ENCODE assay signal across 12 cellular contexts in the genomic region with DNA sequence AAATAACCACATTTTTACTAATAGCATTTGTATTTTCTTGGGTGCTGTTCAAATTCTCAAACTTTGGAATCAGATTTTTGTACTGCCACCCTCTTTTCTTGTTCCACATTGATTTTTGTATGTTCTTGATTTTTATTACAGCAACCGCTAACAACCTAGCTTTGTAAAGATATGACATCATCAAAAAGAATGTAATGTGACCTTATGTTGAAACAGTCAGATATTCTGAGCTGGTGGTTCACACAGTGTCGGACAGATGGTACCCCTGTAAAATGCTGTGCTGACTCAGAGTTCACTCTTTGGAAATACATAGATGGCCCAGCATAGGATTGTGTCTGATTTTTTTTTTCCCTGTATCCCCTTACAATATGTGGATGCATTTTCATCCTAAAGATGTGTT.
DNase-seq lines count a peak whose midpoint lies in the region; ATAC-seq and TF ChIP-seq lines count a peak whose summit lies in the region.
"Had no signal": no experiment of that assay in that cellular context is flagged by ENCODE, and none has a peak within 500 bp of the region (broad histone marks: within the 10 kb centered on the region; RNA-seq: fewer than 3 reads in every experiment).

No MANE protein-coding gene starts in this region.

- no peak overlapping the region for H3T11ph ChIP-seq in H9 (ENCODE audit: low read length)

- H3K9me3 ChIP-seq in SK-N-SH (no peaks in the 10 kb centered on the region; the same call in 1 of the 2 replicates), heart left ventricle (no peaks in the 10 kb centered on the region), upper lobe of right lung (no peaks in the 10 kb centered on the region), H9 (ENCODE audit: control insufficient read depth, low read depth, low read length) (no peaks in the 10 kb centered on the region)
- H3K9me3 ChIP-seq: BLaER1 treated with 17β-estradiol and CSF1 and Interleukin-3, amounts not matched to agents 10 nM and 100 nM had no signal

- H3K4me3 Mint-ChIP-seq in natural killer cell: no peak overlapping the region
- no peak overlapping the region for H3K4me3 Mint-ChIP-seq in H9
- H3K4me3 Mint-ChIP-seq: T-cell had no signal

- H3K4ac ChIP-seq in H9 (ENCODE audit: low read depth, low read length): no peak overlapping the region

- peaks cover 0 to 13% of the 10 kb centered on the region in 2 experiments for H3K36me3 ChIP-seq in SK-N-SH (replicated peaks in 1 of 2; ENCODE audit: control insufficient read depth in 1 of 2, insufficient read depth in 2 of 2, low read length in 1 of 2)
- peaks cover 0 to 31% (median 17%) of the 10 kb centered on the region in 9 donors for H3K36me3 ChIP-seq in heart left ventricle
- peaks cover 14% of the 10 kb centered on the region for H3K36me3 ChIP-seq in upper lobe of right lung

- no peaks in the 10 kb centered on the region for H3K27me3 Mint-ChIP-seq in natural killer cell (ENCODE audit: low read depth in 2 of 2)
- no peaks in the 10 kb centered on the region for H3K27me3 Mint-ChIP-seq in H9 (ENCODE audit: low read depth)
- H3K27me3 Mint-ChIP-seq: T-cell had no signal

- H3K4me1 Mint-ChIP-seq in natural killer cell (peaks cover 50% of the 10 kb centered on the region in 2 donors), H9 (peaks cover 40 to 57% of the 10 kb centered on the region in 2 experiments)

- intact Hi-C loops in heart left ventricle (cut with DNase I): no loop called here
- intact Hi-C loops in upper lobe of right lung (cut with DNase I): no loop called here
- intact Hi-C loops in natural killer cell (cut with micrococcal nuclease): no loop called here

- TF ChIP-seq CTCF in SK-N-SH (IDR thresholded peaks at IDR 0.05) (no peak), heart left ventricle (IDR thresholded peaks at IDR 0.05) (no peak), upper lobe of right lung (IDR thresholded peaks at IDR 0.05) (no peak), natural killer cell (IDR thresholded peaks at IDR 0.05) (no peak), H9 (conservative IDR thresholded peaks at IDR 0.05) (no peak)

- H3K79me1 ChIP-seq in H9 (ENCODE audit: insufficient read depth, low read depth, low read length, poor library complexity, severe bottlenecking): peaks cover 6% of the 10 kb centered on the region

- H3K23me2 ChIP-seq in H9 (ENCODE audit: insufficient read length, low read depth, low read length, poor library complexity, severe bottlenecking): no peaks in the 10 kb centered on the region

- H2BK12ac ChIP-seq in H9 (ENCODE audit: insufficient read length, low read depth, low read length): no peak overlapping the region

- 14% methylated on average over 2 of the region's 2 CpGs for WGBS in SK-N-SH (ENCODE audit: low lambda C conversion rate)
- WGBS in heart left ventricle, 4 donors: 27 to 42% (median 29%) methylated on average over 2 of the region's 2 CpGs
- WGBS in H9 (ENCODE audit: extremely low coverage, insufficient read length, low lambda C conversion rate): no CpG with 5 or more reads among the region's 2 CpGs

- H3K18ac ChIP-seq in H9 (ENCODE audit: insufficient read length, low read depth, low read length): no peak overlapping the region

- no peak overlapping the region for H3K4me3 ChIP-seq in SK-N-SH (ENCODE audit: low read depth in 2 of 2, low read length in 1 of 2)
- H3K4me3 ChIP-seq in heart left ventricle: no peak overlapping the region
- no peak overlapping the region for H3K4me3 ChIP-seq in upper lobe of right lung
- H3K4me3 ChIP-seq: BLaER1 treated with 17β-estradiol and CSF1 and Interleukin-3, amounts not matched to agents 10 nM and 100 nM had no signal

- H2BK5ac ChIP-seq in H9 (ENCODE audit: insufficient read length, low read length): no peak overlapping the region

- H4K20me1 ChIP-seq in SK-N-SH (ENCODE audit: insufficient read depth): peaks cover 52% of the 10 kb centered on the region
- H4K20me1 ChIP-seq in H9 (ENCODE audit: control insufficient read depth, insufficient read depth, insufficient read length): no peaks in the 10 kb centered on the region

- peak; percentile 54 for DNase-seq in SIG-M5 treated with dmso at 0.1 percent for 504 hours (lab: John Stamatoyannopoulos, UW; ENCODE audit: unreplicated experiment)
- DNase-seq in SIG-M5 (lab: John Stamatoyannopoulos, UW): no peak
- no peak for DNase-seq in SK-N-SH
- no peak for DNase-seq in heart left ventricle
- DNase-seq in upper lobe of right lung: no peak
- no peak for DNase-seq in natural killer cell
- no peak for DNase-seq in NCI-H510A treated with DMSO at 0.1 percent for 48 hours (lab: John Stamatoyannopoulos, UW)
- DNase-seq in H9: no peak
- DNase-seq: activated naive CD4-positive, alpha-beta T cell treated with anti-CD3 and anti-CD28 coated beads, Interleukin-2, amount 50 U/mL, for 16 hours; T-cell had no signal

- peaks cover 24% of the 10 kb centered on the region for H3F3A ChIP-seq in SK-N-SH (replicated peaks; ENCODE audit: insufficient read depth)

- H3K27me3 ChIP-seq in SK-N-SH (ENCODE audit: insufficient read depth): no peaks in the 10 kb centered on the region
- no peaks in the 10 kb centered on the region for H3K27me3 ChIP-seq in heart left ventricle
- no peaks in the 10 kb centered on the region for H3K27me3 ChIP-seq in upper lobe of right lung
- no peaks in the 10 kb centered on the region for H3K27me3 ChIP-seq in H9 (ENCODE audit: insufficient read depth, low read length)
- H3K27me3 ChIP-seq: BLaER1 treated with 17β-estradiol and CSF1 and Interleukin-3, amounts not matched to agents 10 nM and 100 nM had no signal

- TF ChIP-seq RAD21 in SK-N-SH (IDR thresholded peaks at IDR 0.05; ENCODE audit: low read length): no peak

- H2AK5ac ChIP-seq in H9 (ENCODE audit: insufficient read length, low read length): no peak overlapping the region

- peak; percentile 48 to 69 (median 64) for ATAC-seq in heart left ventricle
- ATAC-seq in upper lobe of right lung: peak; percentile 71
- ATAC-seq in natural killer cell: no peak
- ATAC-seq: T-cell had no signal

- H3K56ac ChIP-seq in H9 (ENCODE audit: insufficient read length, low read depth, low read length): no peak overlapping the region

- no peak overlapping the region for H2AFZ ChIP-seq in SK-N-SH (ENCODE audit: low read depth)
- H2AFZ ChIP-seq in H9 (ENCODE audit: low read length): no peak overlapping the region

- no peak overlapping the region for H3K27ac Mint-ChIP-seq in natural killer cell
- no peak overlapping the region for H3K27ac Mint-ChIP-seq in H9
- H3K27ac Mint-ChIP-seq: T-cell had no signal

- CTCF ChIA-PET in SK-N-SH (lab: Yijun Ruan, JAX): no interaction called here

- H3K9me3 Mint-ChIP-seq in natural killer cell (no peaks in the 10 kb centered on the region), H9 (no peaks in the 10 kb centered on the region)
- H3K9me3 Mint-ChIP-seq: T-cell had no signal

- H3K4me2 ChIP-seq in SK-N-SH (peak overlapping the region; percentile 2; the same call in 1 of the 2 replicates), H9 (ENCODE audit: insufficient read depth, insufficient read length, low read length) (no peak overlapping the region)

- no peak overlapping the region for H2BK15ac ChIP-seq in H9 (ENCODE audit: low read depth, low read length)

- no peak overlapping the region for H3K14ac ChIP-seq in H9 (ENCODE audit: insufficient read depth, low read length)

- POLR2A ChIA-PET in SK-N-SH (lab: Yijun Ruan, JAX): no interaction called here

- peak overlapping the region in 1 of 2 experiments; percentile 68; a peak in 2 of 4 replicates for H3K27ac ChIP-seq in SK-N-SH (ENCODE audit: low read depth in 2 of 2, low read length in 1 of 2)
- peak overlapping the region in 9 of 12 donors; percentile 0 to 63 (median 32) for H3K27ac ChIP-seq in heart left ventricle
- H3K27ac ChIP-seq in upper lobe of right lung: no peak overlapping the region
- H3K27ac ChIP-seq in H9 (ENCODE audit: insufficient read length, low read depth, low read length): no peak overlapping the region
- H3K27ac ChIP-seq: BLaER1 treated with 17β-estradiol and CSF1 and Interleukin-3, amounts not matched to agents 10 nM and 100 nM; HL-60 had no signal

- H3K23ac ChIP-seq in H9 (ENCODE audit: insufficient read length, low read depth, low read length): no peak overlapping the region

- H3K9ac ChIP-seq in SK-N-SH: no peak overlapping the region
- H3K9ac ChIP-seq in H9 (ENCODE audit: extremely low read depth, insufficient read length, low read length): no peak overlapping the region
- H3K9ac ChIP-seq: BLaER1 treated with 17β-estradiol and CSF1 and Interleukin-3, amounts not matched to agents 10 nM and 100 nM had no signal

- no peak overlapping the region for H4K5ac ChIP-seq in H9 (ENCODE audit: insufficient read length, low read depth, low read length)

- no peak overlapping the region for H4K91ac ChIP-seq in H9 (ENCODE audit: insufficient read length, low read depth, low read length)

- H3K79me2 ChIP-seq in SK-N-SH (ENCODE audit: insufficient read depth) (peaks cover 93% of the 10 kb centered on the region), H9 (ENCODE audit: insufficient read depth, low read length) (peaks cover 7% of the 10 kb centered on the region; the same call in 1 of the 2 replicates)

- peak in 1 of 2 experiments; percentile 14; a peak in 1 of 4 replicates for TF ChIP-seq EP300 in SK-N-SH (IDR thresholded peaks at IDR 0.05; ENCODE audit: borderline replicate concordance in 1 of 2, low read depth in 1 of 2, low read length in 1 of 2)

- no peaks in the 10 kb centered on the region for H3K36me3 Mint-ChIP-seq in natural killer cell
- H3K36me3 Mint-ChIP-seq in H9 (ENCODE audit: insufficient read depth in 1 of 3, low read depth in 3 of 3): peaks cover 0 to 17% (median 6%) of the 10 kb centered on the region in 3 experiments; a peak in 5 of 7 replicates

- H3K9me2 ChIP-seq in SK-N-SH: no peaks in the 10 kb centered on the region

- no peak overlapping the region for H2BK120ac ChIP-seq in H9 (ENCODE audit: low read depth, low read length, poor library complexity, severe bottlenecking)

- H2BK20ac ChIP-seq in H9 (ENCODE audit: low read depth, low read length, poor library complexity, severe bottlenecking): no peak overlapping the region

- H4K8ac ChIP-seq in H9 (replicated peaks; ENCODE audit: insufficient read length, low read depth, low read length): no peak overlapping the region

- H3K4me1 ChIP-seq in SK-N-SH (ENCODE audit: control insufficient read depth in 1 of 2, insufficient read depth in 2 of 2, low read depth in 1 of 2, low read length in 1 of 2) (peaks cover 6 to 32% of the 10 kb centered on the region in 2 experiments), heart left ventricle (peaks cover 13 to 93% (median 82%) of the 10 kb centered on the region in 12 donors), upper lobe of right lung (peaks cover 44% of the 10 kb centered on the region), H9 (ENCODE audit: insufficient read depth, low read length) (peaks cover 6% of the 10 kb centered on the region; the same call in 1 of the 2 replicates)

- TF ChIP-seq POLR2A in heart left ventricle (IDR thresholded peaks at IDR 0.05): no peak

TF ChIP-seq in SK-N-SH, 30 proteins besides CTCF, POLR2A, EP300 and RAD21 (continues in another document):
- no peak; the same call in 1 of the 2 replicates for TF ChIP-seq NFIC (IDR thresholded peaks at IDR 0.05; ENCODE audit: borderline replicate concordance)
- no peak for TF ChIP-seq YY1 (IDR thresholded peaks at IDR 0.05; ENCODE audit: low read depth)
- no peak for TF ChIP-seq GATA2 (CRISPR knock-in tag; IDR thresholded peaks at IDR 0.05)
- TF ChIP-seq RXRA (IDR thresholded peaks at IDR 0.05; ENCODE audit: borderline replicate concordance, low read depth): peak; percentile 51; the same call in 1 of the 2 replicates

Comparison
In these comparisons a context has a peak if more than half of its experiments do, and no peak if none do; other contexts are left out.
1. H3K27ac ChIP-seq: peak in heart left ventricle (9 of 12); none in upper lobe of right lung (single experiment) and H9 (single experiment).
2. ATAC-seq: peak in heart left ventricle (4 of 4) and upper lobe of right lung (single experiment); none in natural killer cell (0 of 3).